ENCODE assay signal across 11 cellular contexts in genomic region chr6:32976334-32977069, GRCh38. TPM values are rescaled to one million over a fixed set of nuclear protein-coding genes. Genes with fewer than 3 reads are reported as not detected.
DNase-seq lines count a peak whose midpoint lies in the region; ATAC-seq, FAIRE-seq and TF ChIP-seq lines count a peak whose summit lies in the region.
"Had no signal": no experiment of that assay in that cellular context is flagged by ENCODE, and none has a peak within 500 bp of the region (broad histone marks: within the 10 kb centered on the region; RNA-seq: fewer than 3 reads in every experiment).

No MANE protein-coding gene starts in this region.

- peaks cover 92% of the 10 kb centered on the region for H3K36me3 ChIP-seq in PC-3 (ENCODE audit: low read depth, low read length)
- peaks cover 71 to 83% of the 10 kb centered on the region in 2 donors for H3K36me3 ChIP-seq in duodenal mucosa (ENCODE audit: control insufficient read depth in 1 of 2, insufficient read depth in 2 of 2, low read length in 2 of 2)
- H3K36me3 ChIP-seq in osteoblast (ENCODE audit: insufficient read depth, low read length): peaks cover 93% of the 10 kb centered on the region

- intact Hi-C loops in PC-3 (cut with micrococcal nuclease) (no loop called here), lower leg skin (cut with DNase I; ENCODE audit: low total_unique reads) (loop anchor here (5.0 kb wide), 1 partner anchor 39 kb away; no protein-coding TSS in a partner anchor)

- peaks cover 94% of the 10 kb centered on the region for H4K20me1 ChIP-seq in PC-3 (ENCODE audit: low read length)
- peaks cover 88% of the 10 kb centered on the region for H4K20me1 ChIP-seq in osteoblast (ENCODE audit: insufficient read depth, low read length)

- CTCF ChIA-PET in PC-3 (lab: Charles Lee): no interaction called here

- TF ChIP-seq CTCF in PC-3 (conservative IDR thresholded peaks at IDR 0.05; ENCODE audit: low read depth, low read length) (no peak), osteoblast (IDR thresholded peaks at IDR 0.05; ENCODE audit: extremely low read depth, low read depth, low read length) (no peak), lower leg skin (IDR thresholded peaks at IDR 0.05) (no peak)

- peaks cover 26% of the 10 kb centered on the region for H3F3A ChIP-seq in PC-3 (ENCODE audit: low read length, unreplicated experiment)

- peaks cover 19% of the 10 kb centered on the region for H3K4me1 ChIP-seq in PC-3 (ENCODE audit: insufficient read depth, low read length)
- peaks cover 55 to 57% of the 10 kb centered on the region in 2 donors for H3K4me1 ChIP-seq in duodenal mucosa (ENCODE audit: control insufficient read depth in 1 of 2, insufficient read depth in 2 of 2, low read length in 2 of 2)
- H3K4me1 ChIP-seq in osteoblast (ENCODE audit: insufficient read depth, low read length): peaks cover 26% of the 10 kb centered on the region

- no peak overlapping the region for H3K9ac ChIP-seq in PC-3 (ENCODE audit: low read length)
- H3K9ac ChIP-seq in duodenal mucosa (ENCODE audit: low read depth in 1 of 2, low read length in 2 of 2): peak overlapping the region in 1 of 2 donors; percentile 8

- H3K4me2 ChIP-seq in PC-3 (ENCODE audit: low read length) (peak overlapping the region; percentile 94), osteoblast (ENCODE audit: insufficient read depth, low read length) (peak overlapping the region; percentile 98)

- BruUV-seq in PC-3 (replicated peaks; lab: Mats Ljungman, UMichigan): no TSS peak

- WGBS in lower leg skin, 2 donors: 86 to 90% methylated on average over 7 of the region's 7 CpGs

- no peaks in the 10 kb centered on the region for H3K9me3 ChIP-seq in PC-3 (ENCODE audit: low read length)
- no peaks in the 10 kb centered on the region for H3K9me3 ChIP-seq in duodenal mucosa (ENCODE audit: control insufficient read depth in 1 of 2, low read length in 2 of 2)
- H3K9me3 ChIP-seq in osteoblast (ENCODE audit: low read depth, low read length): no peaks in the 10 kb centered on the region

- H2AFZ ChIP-seq in PC-3 (ENCODE audit: low read length) (no peak overlapping the region), osteoblast (ENCODE audit: low read length) (no peak overlapping the region)

- TF ChIP-seq POLR2A in lower leg skin (IDR thresholded peaks at IDR 0.05): no peak

- H3K4me3 ChIP-seq in PC-3 (ENCODE audit: low read length) (peak overlapping the region; percentile 98), duodenal mucosa (ENCODE audit: low read depth in 1 of 2, low read length in 2 of 2) (peak overlapping the region; percentile 41 to 84), osteoblast (ENCODE audit: insufficient read depth, low read length) (peak overlapping the region; percentile 82), lower leg skin (ENCODE audit: low read depth, poor library complexity, severe bottlenecking) (no peak overlapping the region)

- no peaks in the 10 kb centered on the region for H3K9me2 ChIP-seq in PC-3 (replicated peaks; ENCODE audit: low read length)

- H3K79me2 ChIP-seq in PC-3 (ENCODE audit: low read length) (peaks cover 85% of the 10 kb centered on the region), osteoblast (ENCODE audit: insufficient read depth, low read length) (peaks cover 85% of the 10 kb centered on the region)

- H3K27ac ChIP-seq in PC-3 (ENCODE audit: low read length) (no peak overlapping the region), duodenal mucosa (ENCODE audit: low read depth, low read length) (no peak overlapping the region), osteoblast (ENCODE audit: low read depth, low read length) (no peak overlapping the region)

- peak; percentile 29 for DNase-seq in DMS53 (lab: John Stamatoyannopoulos, UW)
- no peak for DNase-seq in DMS53 treated with DMSO at 0.1 percent for 48 hours (lab: John Stamatoyannopoulos, UW; ENCODE audit: unreplicated experiment)
- DNase-seq in PC-3: no peak
- no peak for DNase-seq in osteoblast (ENCODE audit: insufficient read length, low spot score, missing footprints)
- DNase-seq in activated gamma-delta T cell treated with Interleukin-2 at 50 U/mL for 16 hours: no peak
- DNase-seq in lower leg skin (ENCODE audit: low spot score in 2 of 2): no peak
- DNase-seq in urothelium cell line (ENCODE audit: low spot score): no peak
- DNase-seq: mesendoderm, NCI-H69 had no signal

- FAIRE-seq in urothelium cell line (lab: Jason Lieb, UNC): no peak
- FAIRE-seq: A204.1 had no signal

- H3K27me3 ChIP-seq in PC-3 (ENCODE audit: low read length) (no peaks in the 10 kb centered on the region), duodenal mucosa (ENCODE audit: control insufficient read depth in 1 of 2, insufficient read depth in 2 of 2, low read length in 2 of 2) (no peaks in the 10 kb centered on the region), osteoblast (ENCODE audit: insufficient read depth, low read length) (no peaks in the 10 kb centered on the region)

- POLR2A ChIA-PET in PC-3 (lab: Charles Lee; ENCODE audit: unreplicated experiment): no interaction called here

- no peak for ATAC-seq in PC-3

RNA-seq across cellular contexts. Expression of gene BRD2, which starts 8.1 kb away (rescaled TPM):
- total RNA-seq in PC-3 (2014; rRNA removed) (171 and 192 TPM in 2 replicates), osteoblast (116 and 119 TPM in 2 replicates), lower leg skin (100 to 1,000 TPM in 3 of 4 donors, 10 to 100 TPM in 1; 97.5 to 130 (median 119) TPM)

RNA-seq across cellular contexts. Expression of gene HLA-DMA, which starts 23.6 kb away (rescaled TPM):
- total RNA-seq in PC-3 (2014; rRNA removed): 1.7 and 3.0 TPM in 2 replicates
- 9.0 and 20.0 TPM in 2 replicates for total RNA-seq in osteoblast
- total RNA-seq in lower leg skin: 10 to 100 TPM; 11.5 to 33.4 (median 22.4) TPM

RNA-seq across cellular contexts. Expression of gene HLA-DOA, which starts 32.9 kb away (rescaled TPM):
- not detected in 2 replicates for total RNA-seq in PC-3 (2014; rRNA removed)
- under 0.01 and 2.4 TPM in 2 replicates for total RNA-seq in osteoblast
- 10 to 100 TPM in 3 of 4 donors, 1 to 10 TPM in 1; 4.3 to 47.9 (median 13.4) TPM for total RNA-seq in lower leg skin

RNA-seq across cellular contexts. Expression of gene HLA-DMB, which starts 35.7 kb away (rescaled TPM):
- total RNA-seq in PC-3 (2014; rRNA removed) (not detected in 2 replicates), osteoblast (2.2 and 8.3 TPM in 2 replicates), lower leg skin (10 to 100 TPM; 15.3 to 23.2 (median 18.4) TPM)
